In the genomic region with DNA sequence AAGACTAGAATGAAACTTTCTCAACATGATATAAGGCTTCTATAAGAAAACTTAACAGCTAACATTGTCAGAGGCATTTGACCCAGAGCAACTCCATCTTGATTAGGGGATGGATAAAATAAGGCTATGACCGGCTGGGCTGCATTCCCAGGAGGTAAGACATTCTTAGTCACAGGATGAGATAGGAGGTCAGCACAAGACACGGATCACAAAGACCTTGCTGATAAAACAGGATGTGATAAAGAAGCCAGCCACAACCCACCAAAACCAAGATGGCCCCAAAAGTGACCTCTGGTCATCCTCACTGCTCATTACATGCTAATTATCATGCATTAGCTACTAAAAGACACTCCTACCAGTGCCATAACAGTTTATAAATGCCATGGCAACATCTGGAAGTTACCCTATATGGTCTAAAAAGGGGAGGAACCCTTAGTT, we compare ENCODE assay signal across 1 cellular context.
TF ChIP-seq lines count a peak whose summit lies in the region.

No MANE protein-coding gene starts in this region.

TF ChIP-seq in K562, 482 proteins besides CTCF, POLR2A, EP300 and RAD21 (continued from another document and continues in another):
- TF ChIP-seq, protein P1, sequence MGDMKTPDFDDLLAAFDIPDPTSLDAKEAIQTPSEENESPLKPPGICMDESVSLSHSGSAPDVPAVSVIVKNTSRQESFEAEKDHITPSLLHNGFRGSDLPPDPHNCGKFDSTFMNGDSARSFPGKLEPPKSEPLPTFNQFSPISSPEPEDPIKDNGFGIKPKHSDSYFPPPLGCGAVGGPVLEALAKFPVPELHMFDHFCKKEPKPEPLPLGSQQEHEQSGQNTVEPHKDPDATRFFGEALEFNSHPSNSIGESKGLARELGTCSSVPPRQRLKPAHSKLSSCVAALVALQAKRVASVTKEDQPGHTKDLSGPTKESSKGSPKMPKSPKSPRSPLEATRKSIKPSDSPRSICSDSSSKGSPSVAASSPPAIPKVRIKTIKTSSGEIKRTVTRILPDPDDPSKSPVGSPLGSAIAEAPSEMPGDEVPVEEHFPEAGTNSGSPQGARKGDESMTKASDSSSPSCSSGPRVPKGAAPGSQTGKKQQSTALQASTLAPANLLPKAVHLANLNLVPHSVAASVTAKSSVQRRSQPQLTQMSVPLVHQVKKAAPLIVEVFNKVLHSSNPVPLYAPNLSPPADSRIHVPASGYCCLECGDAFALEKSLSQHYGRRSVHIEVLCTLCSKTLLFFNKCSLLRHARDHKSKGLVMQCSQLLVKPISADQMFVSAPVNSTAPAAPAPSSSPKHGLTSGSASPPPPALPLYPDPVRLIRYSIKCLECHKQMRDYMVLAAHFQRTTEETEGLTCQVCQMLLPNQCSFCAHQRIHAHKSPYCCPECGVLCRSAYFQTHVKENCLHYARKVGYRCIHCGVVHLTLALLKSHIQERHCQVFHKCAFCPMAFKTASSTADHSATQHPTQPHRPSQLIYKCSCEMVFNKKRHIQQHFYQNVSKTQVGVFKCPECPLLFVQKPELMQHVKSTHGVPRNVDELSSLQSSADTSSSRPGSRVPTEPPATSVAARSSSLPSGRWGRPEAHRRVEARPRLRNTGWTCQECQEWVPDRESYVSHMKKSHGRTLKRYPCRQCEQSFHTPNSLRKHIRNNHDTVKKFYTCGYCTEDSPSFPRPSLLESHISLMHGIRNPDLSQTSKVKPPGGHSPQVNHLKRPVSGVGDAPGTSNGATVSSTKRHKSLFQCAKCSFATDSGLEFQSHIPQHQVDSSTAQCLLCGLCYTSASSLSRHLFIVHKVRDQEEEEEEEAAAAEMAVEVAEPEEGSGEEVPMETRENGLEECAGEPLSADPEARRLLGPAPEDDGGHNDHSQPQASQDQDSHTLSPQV (IDR thresholded peaks at IDR 0.05) = peak; percentile 79
- TF ChIP-seq, protein P2, sequence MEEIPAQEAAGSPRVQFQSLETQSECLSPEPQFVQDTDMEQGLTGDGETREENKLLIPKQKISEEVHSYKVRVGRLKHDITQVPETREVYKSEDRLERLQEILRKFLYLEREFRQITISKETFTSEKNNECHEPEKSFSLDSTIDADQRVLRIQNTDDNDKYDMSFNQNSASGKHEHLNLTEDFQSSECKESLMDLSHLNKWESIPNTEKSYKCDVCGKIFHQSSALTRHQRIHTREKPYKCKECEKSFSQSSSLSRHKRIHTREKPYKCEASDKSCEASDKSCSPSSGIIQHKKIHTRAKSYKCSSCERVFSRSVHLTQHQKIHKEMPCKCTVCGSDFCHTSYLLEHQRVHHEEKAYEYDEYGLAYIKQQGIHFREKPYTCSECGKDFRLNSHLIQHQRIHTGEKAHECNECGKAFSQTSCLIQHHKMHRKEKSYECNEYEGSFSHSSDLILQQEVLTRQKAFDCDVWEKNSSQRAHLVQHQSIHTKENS (CRISPR knock-in tag; IDR thresholded peaks at IDR 0.05) = no peak
- TF ChIP-seq MAFK (IDR thresholded peaks at IDR 0.05; ENCODE audit: low read length) = no peak
- TF ChIP-seq, protein P3, sequence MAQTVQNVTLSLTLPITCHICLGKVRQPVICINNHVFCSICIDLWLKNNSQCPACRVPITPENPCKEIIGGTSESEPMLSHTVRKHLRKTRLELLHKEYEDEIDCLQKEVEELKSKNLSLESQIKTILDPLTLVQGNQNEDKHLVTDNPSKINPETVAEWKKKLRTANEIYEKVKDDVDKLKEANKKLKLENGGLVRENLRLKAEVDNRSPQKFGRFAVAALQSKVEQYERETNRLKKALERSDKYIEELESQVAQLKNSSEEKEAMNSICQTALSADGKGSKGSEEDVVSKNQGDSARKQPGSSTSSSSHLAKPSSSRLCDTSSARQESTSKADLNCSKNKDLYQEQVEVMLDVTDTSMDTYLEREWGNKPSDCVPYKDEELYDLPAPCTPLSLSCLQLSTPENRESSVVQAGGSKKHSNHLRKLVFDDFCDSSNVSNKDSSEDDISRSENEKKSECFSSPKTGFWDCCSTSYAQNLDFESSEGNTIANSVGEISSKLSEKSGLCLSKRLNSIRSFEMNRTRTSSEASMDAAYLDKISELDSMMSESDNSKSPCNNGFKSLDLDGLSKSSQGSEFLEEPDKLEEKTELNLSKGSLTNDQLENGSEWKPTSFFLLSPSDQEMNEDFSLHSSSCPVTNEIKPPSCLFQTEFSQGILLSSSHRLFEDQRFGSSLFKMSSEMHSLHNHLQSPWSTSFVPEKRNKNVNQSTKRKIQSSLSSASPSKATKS (CRISPR knock-in tag; IDR thresholded peaks at IDR 0.05) = no peak
- no peak for TF ChIP-seq RBM15 (IDR thresholded peaks at IDR 0.05; ENCODE audit: insufficient read depth, low read length)
- no peak for TF ChIP-seq PRMT5 (CRISPR knock-in tag; IDR thresholded peaks at IDR 0.05)
- TF ChIP-seq ZNF609 (CRISPR knock-in tag; IDR thresholded peaks at IDR 0.05; ENCODE audit: borderline replicate concordance) = no peak
- TF ChIP-seq HMBOX1 (IDR thresholded peaks at IDR 0.05) = no peak
- TF ChIP-seq RNF2 (IDR thresholded peaks at IDR 0.05) = no peak
- no peak for TF ChIP-seq ATF1 (CRISPR knock-in tag; IDR thresholded peaks at IDR 0.05)
- TF ChIP-seq ATF1 (tag; IDR thresholded peaks at IDR 0.05) = peak; percentile 26; the same call in 1 of the 2 replicates
- no peak for TF ChIP-seq ZNF263 (CRISPR knock-in tag; IDR thresholded peaks at IDR 0.05; ENCODE audit: borderline replicate concordance)
- no peak for TF ChIP-seq HMGXB4 (CRISPR knock-in tag; IDR thresholded peaks at IDR 0.05)
- no peak for TF ChIP-seq TCFL5 (CRISPR knock-in tag; conservative IDR thresholded peaks at IDR 0.05)
- no peak for TF ChIP-seq ELF1 (tag; IDR thresholded peaks at IDR 0.05)
- TF ChIP-seq GATA2 (CRISPR knock-in tag; IDR thresholded peaks at IDR 0.05) = no peak
- TF ChIP-seq ZNF766 (CRISPR knock-in tag; conservative IDR thresholded peaks at IDR 0.05) = peak; percentile 78; the same call in 1 of the 2 replicates
- no peak for TF ChIP-seq RBM25 (IDR thresholded peaks at IDR 0.05; ENCODE audit: low read depth, low read length, severe bottlenecking)
- TF ChIP-seq HNRNPLL (IDR thresholded peaks at IDR 0.05; ENCODE audit: low read depth, low read length, poor library complexity, severe bottlenecking) = no peak
- TF ChIP-seq, protein P4, sequence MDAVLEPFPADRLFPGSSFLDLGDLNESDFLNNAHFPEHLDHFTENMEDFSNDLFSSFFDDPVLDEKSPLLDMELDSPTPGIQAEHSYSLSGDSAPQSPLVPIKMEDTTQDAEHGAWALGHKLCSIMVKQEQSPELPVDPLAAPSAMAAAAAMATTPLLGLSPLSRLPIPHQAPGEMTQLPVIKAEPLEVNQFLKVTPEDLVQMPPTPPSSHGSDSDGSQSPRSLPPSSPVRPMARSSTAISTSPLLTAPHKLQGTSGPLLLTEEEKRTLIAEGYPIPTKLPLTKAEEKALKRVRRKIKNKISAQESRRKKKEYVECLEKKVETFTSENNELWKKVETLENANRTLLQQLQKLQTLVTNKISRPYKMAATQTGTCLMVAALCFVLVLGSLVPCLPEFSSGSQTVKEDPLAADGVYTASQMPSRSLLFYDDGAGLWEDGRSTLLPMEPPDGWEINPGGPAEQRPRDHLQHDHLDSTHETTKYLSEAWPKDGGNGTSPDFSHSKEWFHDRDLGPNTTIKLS (IDR thresholded peaks at IDR 0.05; ENCODE audit: borderline replicate concordance, low read depth) = no peak
- TF ChIP-seq NCOA1 (IDR thresholded peaks at IDR 0.05; ENCODE audit: low read depth) = no peak
- peak; percentile 88 for TF ChIP-seq ZNF644 (tag; IDR thresholded peaks at IDR 0.05; ENCODE audit: low read depth)
- no peak for TF ChIP-seq RUNX1 (IDR thresholded peaks at IDR 0.05; ENCODE audit: low read depth)
- TF ChIP-seq CBFB (CRISPR knock-in tag; IDR thresholded peaks at IDR 0.05) = no peak
- TF ChIP-seq KDM4B (IDR thresholded peaks at IDR 0.05; ENCODE audit: borderline replicate concordance in 2 of 2, low read depth in 1 of 2) = no peak
- no peak for TF ChIP-seq ZNF668 (CRISPR knock-in tag; IDR thresholded peaks at IDR 0.05)
- TF ChIP-seq NFATC3 (IDR thresholded peaks at IDR 0.05) = no peak
- no peak for TF ChIP-seq FIP1L1 (IDR thresholded peaks at IDR 0.05; ENCODE audit: low read depth, low read length, poor library complexity, severe bottlenecking)
- TF ChIP-seq ZEB2 (IDR thresholded peaks at IDR 0.05) = no peak
- no peak for TF ChIP-seq ARHGAP35 (IDR thresholded peaks at IDR 0.05; ENCODE audit: partially characterized antibody)
- TF ChIP-seq HINFP (tag; conservative IDR thresholded peaks at IDR 0.05; ENCODE audit: low read depth) = peak; percentile 76
- no peak for TF ChIP-seq U2AF1 (optimal IDR thresholded peaks at IDR 0.05; ENCODE audit: low read depth, low read length)
- 0 out of 2 replicates have a peak, but pooled peaks have one; percentile 28 for TF ChIP-seq ZNF165 (CRISPR knock-in tag; IDR thresholded peaks at IDR 0.05; ENCODE audit: borderline replicate concordance)
- no peak for TF ChIP-seq POLR3G (IDR thresholded peaks at IDR 0.05; ENCODE audit: extremely low read depth, insufficient read length, insufficient replicate concordance)
- no peak for TF ChIP-seq CEBPZ (IDR thresholded peaks at IDR 0.05; ENCODE audit: borderline replicate concordance, low read depth, low read length)
